In genomic region chr10:78757542-78757941, GRCh38 we compare ENCODE assay signal across 9 cellular contexts.
A peak's percentile ranks its signal among the peaks of the same experiment; 100 is the strongest.
DNase-seq lines count a peak whose midpoint lies in the region; ATAC-seq and TF ChIP-seq lines count a peak whose summit lies in the region.
"Had no signal": no experiment of that assay in that cellular context is flagged by ENCODE, and none has a peak within 500 bp of the region (broad histone marks: within the 10 kb centered on the region; RNA-seq: fewer than 3 reads in every experiment).

No MANE protein-coding gene starts in this region.

- H3K4me3 ChIP-seq in RWPE2 (ENCODE audit: severe bottlenecking) (no peak overlapping the region), fibroblast of villous mesenchyme (ENCODE audit: low read depth, low read length) (no peak overlapping the region), sigmoid colon (no peak overlapping the region)

- H3K36me3 ChIP-seq in RWPE2 (ENCODE audit: low read depth) (no peaks in the 10 kb centered on the region), sigmoid colon (no peaks in the 10 kb centered on the region)

- DNase-seq in ELF-1 (ENCODE audit: low read depth, low spot score) (peak; percentile 75), RWPE2 (ENCODE audit: low spot score) (no peak), fibroblast of villous mesenchyme (ENCODE audit: low read depth) (peak; percentile 93), sigmoid colon (no peak), SK-N-DZ (ENCODE audit: low spot score) (no peak), DMS114 treated with DMSO at 0.1 percent for 48 hours (lab: John Stamatoyannopoulos, UW; ENCODE audit: unreplicated experiment) (no peak)
- no peak for DNase-seq in activated CD4-positive, alpha-beta T cell treated with anti-CD3 and anti-CD28 coated beads for 1 hour
- DNase-seq: activated CD4-positive, alpha-beta T cell treated with anti-CD3 and anti-CD28 coated beads for 4 hours had no signal

- ATAC-seq in RWPE2 (ENCODE audit: low read depth) (no peak), HG03469 (IDR thresholded peaks at IDR 0.05; ENCODE audit: unreplicated experiment) (no peak)

- TF ChIP-seq POLR2A in sigmoid colon (IDR thresholded peaks at IDR 0.05), result no peak

- TF ChIP-seq CTCF in RWPE2 (IDR thresholded peaks at IDR 0.05; ENCODE audit: poor library complexity, severe bottlenecking) (no peak), fibroblast of villous mesenchyme (IDR thresholded peaks at IDR 0.05; ENCODE audit: insufficient read depth, low read depth, low read length) (no peak), sigmoid colon (IDR thresholded peaks at IDR 0.05) (no peak)

- H3K27ac ChIP-seq in RWPE2 (ENCODE audit: poor library complexity, severe bottlenecking), result peak overlapping the region; percentile 43
- peak overlapping the region in 3 of 4 donors; percentile 63 to 74 (median 72) for H3K27ac ChIP-seq in sigmoid colon

- WGBS in sigmoid colon, 2 donors, result 55 to 74% methylated on average over 12 of the region's 12 CpGs

- intact Hi-C loops in sigmoid colon (cut with DNase I), result loop anchor here (5.0 to 10.0 kb wide), 2 partner anchors 453 to 545 kb away; no protein-coding TSS in a partner anchor

- no peaks in the 10 kb centered on the region for H3K27me3 ChIP-seq in RWPE2 (ENCODE audit: insufficient read depth, poor library complexity, severe bottlenecking)
- H3K27me3 ChIP-seq in sigmoid colon, result no peaks in the 10 kb centered on the region

- TF ChIP-seq EP300 in sigmoid colon (IDR thresholded peaks at IDR 0.05), result no peak

- H3K9me3 ChIP-seq in RWPE2 (ENCODE audit: severe bottlenecking) (no peaks in the 10 kb centered on the region), sigmoid colon (no peaks in the 10 kb centered on the region)

- peaks cover 17% of the 10 kb centered on the region for H3K4me1 ChIP-seq in RWPE2 (ENCODE audit: insufficient read depth, poor library complexity, severe bottlenecking)
- peaks cover 0 to 24% (median 19%) of the 10 kb centered on the region in 4 donors for H3K4me1 ChIP-seq in sigmoid colon

Comparison
In these comparisons a context has a peak if more than half of its experiments do, and no peak if none do; other contexts are left out.
1. DNase-seq: peak in ELF-1 (single experiment) and fibroblast of villous mesenchyme (single experiment); none in RWPE2 (single experiment), sigmoid colon (single experiment), activated CD4-positive, alpha-beta T cell treated with anti-CD3 and anti-CD28 coated beads for 1 hour (single experiment), SK-N-DZ (single experiment) and DMS114 treated with DMSO at 0.1 percent for 48 hours (single experiment).